24 cellular contexts compared by ENCODE assay signal in genomic region chr12:3279832-3280231, GRCh38.
"Had no signal": no experiment of that assay in that cellular context is flagged by ENCODE, and none has a peak within 500 bp of the region (broad histone marks: within the 10 kb centered on the region; RNA-seq: fewer than 3 reads in every experiment).

No MANE protein-coding gene starts in this region.

- H3K27me3 ChIP-seq: esophagus muscularis mucosa, sigmoid colon, stomach, thyroid gland, upper lobe of left lung had no signal

- FAIRE-seq: colon, endothelial cell of umbilical vein had no signal

- H3K9me3 ChIP-seq: esophagus muscularis mucosa, psoas muscle, sigmoid colon, stomach, thyroid gland, upper lobe of left lung had no signal

- H3K36me3 ChIP-seq: thyroid gland had no signal

- H3K4me3 ChIP-seq: dorsolateral prefrontal cortex, esophagus muscularis mucosa, lung, psoas muscle, sigmoid colon, stomach, thyroid gland, upper lobe of left lung had no signal

- H3K27ac ChIP-seq: esophagus muscularis mucosa, psoas muscle, sigmoid colon, stomach, upper lobe of left lung had no signal

- DNase-seq: effector CD4-positive, alpha-beta T cell; foreskin melanocyte; glutamatergic neuron; hypothalamus; immature natural killer cell; islet precursor cell; kidney glomerular epithelial cell; left colon; natural killer cell; psoas muscle; right cardiac atrium; sigmoid colon; stimulated activated CD4-positive, alpha-beta T cell treated with anti-CD3 and anti-CD28 coated beads, Interleukin-2, amount 100 ng/mL, for 24 hours; stimulated activated CD4-positive, alpha-beta T cell treated with anti-CD3 and anti-CD28 coated beads, Interleukin-4, amount 100 ng/mL, for 24 hours; stimulated activated naive CD4-positive, alpha-beta T cell treated with Interleukin-2 at 50 U/mL for 16 hours; stomach had no signal

- ATAC-seq: left colon; natural killer cell; psoas muscle; right cardiac atrium; stimulated activated effector memory CD8-positive, alpha-beta T cell treated with anti-CD3 and anti-CD28 coated beads, Interleukin-12 subunit alpha, Interleukin-12 subunit beta, amount 100 ng/mL, for 72 hours had no signal
